7 cellular contexts compared by ENCODE assay signal in genomic region chr5:43483210-43484048, GRCh38. TPM values are rescaled to one million over a fixed set of nuclear protein-coding genes. Genes with fewer than 3 reads are reported as not detected.
A peak's percentile ranks its signal among the peaks of the same experiment; 100 is the strongest.
DNase-seq lines count a peak whose midpoint lies in the region; ATAC-seq, FAIRE-seq and TF ChIP-seq lines count a peak whose summit lies in the region.

A gene with protein sequence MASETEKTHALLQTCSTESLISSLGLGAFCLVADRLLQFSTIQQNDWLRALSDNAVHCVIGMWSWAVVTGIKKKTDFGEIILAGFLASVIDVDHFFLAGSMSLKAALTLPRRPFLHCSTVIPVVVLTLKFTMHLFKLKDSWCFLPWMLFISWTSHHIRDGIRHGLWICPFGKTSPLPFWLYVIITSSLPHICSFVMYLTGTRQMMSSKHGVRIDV (minus strand): TSS chr5:43483865. CDS start chr5:43453969, 29,896 bp downstream.

- no peaks in the 10 kb centered on the region for H3K9me2 ChIP-seq in hepatocyte (replicated peaks; ENCODE audit: insufficient read depth)

- peak within 1 kb of the TSS; percentile 98 for H3K27ac ChIP-seq in hepatocyte

- no peaks in the 10 kb centered on the region for H3K36me3 ChIP-seq in hepatocyte (replicated peaks; ENCODE audit: insufficient read depth, low read depth)

- FAIRE-seq in GM18507 (lab: Jason Lieb, UNC), result peak; percentile 94

- TF ChIP-seq CTCF in hepatocyte (IDR thresholded peaks at IDR 0.05; ENCODE audit: poor library complexity) (no peak), retinal pigment epithelial cell (conservative IDR thresholded peaks at IDR 0.05; ENCODE audit: low read depth, low read length) (no peak)

- peak within 1 kb of the TSS; percentile 89 for H2AFZ ChIP-seq in hepatocyte

- ATAC-seq in HG02973 (IDR thresholded peaks at IDR 0.05; ENCODE audit: unreplicated experiment), result peak; percentile 83

- no peaks in the 10 kb centered on the region for H3K9me3 ChIP-seq in hepatocyte (ENCODE audit: low read depth)

- DNase-seq in GM18507 (ENCODE audit: extremely low spot score, insufficient read length, low read depth) (peak; percentile 76), NCI-H2029 (lab: John Stamatoyannopoulos, UW) (peak; percentile 89), T1000 (lab: John Stamatoyannopoulos, UW) (peak; percentile 78), astrocyte of the hippocampus (ENCODE audit: low read depth, low spot score) (peak; percentile 98), hepatocyte (ENCODE audit: low spot score) (peak; percentile 97), retinal pigment epithelial cell (ENCODE audit: low read depth) (peak; percentile 67)

- no peaks in the 10 kb centered on the region for H4K20me1 ChIP-seq in hepatocyte (ENCODE audit: insufficient read depth, poor library complexity, severe bottlenecking)

- no peaks in the 10 kb centered on the region for H3K27me3 ChIP-seq in hepatocyte

- H3K4me1 ChIP-seq in hepatocyte (ENCODE audit: insufficient read depth), result peaks cover 11% of the 10 kb centered on the region

- H3K4me3 ChIP-seq in hepatocyte, result peak within 1 kb of the TSS; percentile 74
- H3K4me3 ChIP-seq in retinal pigment epithelial cell (ENCODE audit: low read length), result peak within 1 kb of the TSS; percentile 80

- H3K4me2 ChIP-seq in hepatocyte, result peak within 1 kb of the TSS; percentile 81

- WGBS in hepatocyte (ENCODE audit: low lambda C conversion rate, missing lambda C conversion rate), result 1% methylated on average over 41 of the region's 62 CpGs

- peaks cover 11% of the 10 kb centered on the region for H3K79me2 ChIP-seq in hepatocyte

RNA-seq across cellular contexts. Expression of the gene that starts here (rescaled TPM):
- 17.4 and 19.4 TPM in 2 replicates for total RNA-seq in hepatocyte
- polyA plus RNA-seq in hepatocyte, result 7.9 and 9.7 TPM in 2 replicates

Comparison
In these comparisons a context has a peak if more than half of its experiments do, and no peak if none do; other contexts are left out.
1. Peak in every context shown above with its lines: DNase-seq, ATAC-seq, H3K4me3 ChIP-seq and H3K27ac ChIP-seq.